Comparison of ENCODE assay signal across 13 cellular contexts in genomic region chr9:22683393-22684075, GRCh38.
DNase-seq lines count a peak whose midpoint lies in the region; ATAC-seq and TF ChIP-seq lines count a peak whose summit lies in the region.
"Had no signal": no experiment of that assay in that cellular context is flagged by ENCODE, and none has a peak within 500 bp of the region (broad histone marks: within the 10 kb centered on the region; RNA-seq: fewer than 3 reads in every experiment).

No MANE protein-coding gene starts in this region.

- no peak overlapping the region for H3K4me2 ChIP-seq in DND-41 (ENCODE audit: insufficient read depth, low read length)
- H3K4me2 ChIP-seq in MM.1S (ENCODE audit: low read depth, low read length) = peak overlapping the region; percentile 60
- no peak overlapping the region for H3K4me2 ChIP-seq in mesendoderm (ENCODE audit: low read length)

- H3K23ac ChIP-seq in mesendoderm (ENCODE audit: low read length) = no peak overlapping the region

- H3K36me3 Mint-ChIP-seq in activated T-helper 17 cell treated with anti-CD3 and anti-CD28 coated beads, Interleukin-2, amount 50 U/mL, for 72 hours (ENCODE audit: low read depth) = no peaks in the 10 kb centered on the region
- H3K36me3 Mint-ChIP-seq: activated CD4-positive, alpha-beta memory T cell treated with anti-CD3 and anti-CD28 coated beads for 36 hours; stimulated activated memory B cell treated with anti-CD40 and anti-IgM and Interleukin-4, amounts not matched to agents 10 μg/mL and 1 μg/mL and 100 μg/mL, for 72 hours had no signal

- no peak overlapping the region for H3K4ac ChIP-seq in mesendoderm (ENCODE audit: low read depth, low read length)

- no peak overlapping the region for H2AK5ac ChIP-seq in mesendoderm (ENCODE audit: low read length)

- H2BK15ac ChIP-seq in mesendoderm (replicated peaks; ENCODE audit: low read depth) = peak overlapping the region; percentile 85

- no peaks in the 10 kb centered on the region for H3K79me1 ChIP-seq in mesendoderm (ENCODE audit: low read length)

- H3K9me3 ChIP-seq in DND-41 (ENCODE audit: insufficient read depth, low read length, severe bottlenecking) (no peaks in the 10 kb centered on the region), MM.1S (replicated peaks; ENCODE audit: insufficient read depth, low read length) (no peaks in the 10 kb centered on the region)
- H3K9me3 ChIP-seq: Peyer's patch, right atrium auricular region had no signal

- no peaks in the 10 kb centered on the region for H3K27me3 ChIP-seq in DND-41 (ENCODE audit: insufficient read depth, low read length, poor library complexity)
- H3K27me3 ChIP-seq in MM.1S (replicated peaks; ENCODE audit: insufficient read depth, low read length) = no peaks in the 10 kb centered on the region
- H3K27me3 ChIP-seq in mesendoderm (ENCODE audit: insufficient read depth, low read length, poor library complexity) = no peaks in the 10 kb centered on the region
- H3K27me3 ChIP-seq: Peyer's patch, right atrium auricular region had no signal

- H3K79me2 ChIP-seq in DND-41 (ENCODE audit: insufficient read depth, low read length) (no peaks in the 10 kb centered on the region), MM.1S (ENCODE audit: low read length) (no peaks in the 10 kb centered on the region), mesendoderm (ENCODE audit: control insufficient read depth, insufficient read depth, low read length) (no peaks in the 10 kb centered on the region)

- H3K4me3 ChIP-seq in DND-41 (ENCODE audit: low read depth in 1 of 2, low read length in 2 of 2) = no peak overlapping the region
- H3K4me3 ChIP-seq in MM.1S (ENCODE audit: low read length) = peak overlapping the region; percentile 42
- no peak overlapping the region for H3K4me3 ChIP-seq in mesendoderm (ENCODE audit: low read length)
- H3K4me3 ChIP-seq: Peyer's patch, right atrium auricular region had no signal

- no peaks in the 10 kb centered on the region for H3K9me3 Mint-ChIP-seq in activated T-helper 17 cell treated with anti-CD3 and anti-CD28 coated beads, Interleukin-2, amount 50 U/mL, for 72 hours
- H3K9me3 Mint-ChIP-seq: stimulated activated memory B cell treated with anti-CD40 and anti-IgM and Interleukin-4, amounts not matched to agents 10 μg/mL and 1 μg/mL and 100 μg/mL, for 72 hours had no signal

- no peak overlapping the region for H2AFZ ChIP-seq in DND-41 (ENCODE audit: low read depth, low read length)
- H2AFZ ChIP-seq in MM.1S (ENCODE audit: low read length) = peak overlapping the region; percentile 23; the same call in 1 of the 2 replicates

- no peak overlapping the region for H2BK120ac ChIP-seq in mesendoderm (ENCODE audit: low read depth, low read length)

- no peak overlapping the region for H2BK5ac ChIP-seq in mesendoderm (ENCODE audit: low read length)

- no CpG with 5 or more reads among the region's 5 CpGs for WGBS in mesendoderm (ENCODE audit: extremely low coverage, insufficient coverage, low lambda C conversion rate)

- H3K27ac Mint-ChIP-seq in activated T-helper 17 cell treated with anti-CD3 and anti-CD28 coated beads, Interleukin-2, amount 50 U/mL, for 72 hours = peak overlapping the region; percentile 10
- H3K27ac Mint-ChIP-seq: activated CD4-positive, alpha-beta memory T cell treated with anti-CD3 and anti-CD28 coated beads for 36 hours; stimulated activated memory B cell treated with anti-CD40 and anti-IgM and Interleukin-4, amounts not matched to agents 10 μg/mL and 1 μg/mL and 100 μg/mL, for 72 hours had no signal

- H3K4me3 Mint-ChIP-seq in activated T-helper 17 cell treated with anti-CD3 and anti-CD28 coated beads, Interleukin-2, amount 50 U/mL, for 72 hours = no peak overlapping the region
- H3K4me3 Mint-ChIP-seq: activated CD4-positive, alpha-beta memory T cell treated with anti-CD3 and anti-CD28 coated beads for 36 hours; stimulated activated memory B cell treated with anti-CD40 and anti-IgM and Interleukin-4, amounts not matched to agents 10 μg/mL and 1 μg/mL and 100 μg/mL, for 72 hours had no signal

- no peak for DNase-seq in DND-41
- DNase-seq in MM.1S = peak; percentile 65
- peak; percentile 71 for DNase-seq in mesendoderm
- no peak for DNase-seq in GM10266 (ENCODE audit: extremely low spot score)
- no peak for DNase-seq in activated CD8-positive, alpha-beta memory T cell treated with anti-CD3 and anti-CD28 coated beads, Interleukin-2, amount 50 U/mL, for 48 hours
- DNase-seq: activated CD4-positive, alpha-beta memory T cell treated with anti-CD3 and anti-CD28 coated beads for 36 hours; GOT3; Peyer's patch had no signal

- H3F3A ChIP-seq in MM.1S (ENCODE audit: insufficient read depth, low read length) = peaks cover 5% of the 10 kb centered on the region; the same call in 1 of the 2 replicates

- H3K9ac ChIP-seq in DND-41 (ENCODE audit: low read depth, low read length) (no peak overlapping the region), MM.1S (ENCODE audit: low read length) (0 out of 2 replicates have a peak overlapping the region, but pooled peaks have one; percentile 13), mesendoderm (ENCODE audit: low read length) (no peak overlapping the region)

- H3K27me3 Mint-ChIP-seq in activated T-helper 17 cell treated with anti-CD3 and anti-CD28 coated beads, Interleukin-2, amount 50 U/mL, for 72 hours = no peaks in the 10 kb centered on the region
- H3K27me3 Mint-ChIP-seq: activated CD4-positive, alpha-beta memory T cell treated with anti-CD3 and anti-CD28 coated beads for 36 hours; stimulated activated memory B cell treated with anti-CD40 and anti-IgM and Interleukin-4, amounts not matched to agents 10 μg/mL and 1 μg/mL and 100 μg/mL, for 72 hours had no signal

- H3K18ac ChIP-seq in mesendoderm (ENCODE audit: low read length) = no peak overlapping the region

- H4K20me1 ChIP-seq in DND-41 (ENCODE audit: insufficient read depth, low read length) = no peaks in the 10 kb centered on the region
- H4K20me1 ChIP-seq in MM.1S (ENCODE audit: insufficient read depth, low read length) = no peaks in the 10 kb centered on the region

- H3K4me1 ChIP-seq in DND-41 (ENCODE audit: insufficient read depth, low read length) (no peaks in the 10 kb centered on the region), MM.1S (ENCODE audit: low read length) (peaks cover 19% of the 10 kb centered on the region), mesendoderm (ENCODE audit: control insufficient read depth, low read depth, low read length) (no peaks in the 10 kb centered on the region)
- H3K4me1 ChIP-seq: Peyer's patch, right atrium auricular region had no signal

- TF ChIP-seq CTCF in DND-41 (IDR thresholded peaks at IDR 0.05; ENCODE audit: borderline replicate concordance, extremely low read depth, low read length, poor library complexity, severe bottlenecking) = no peak
- TF ChIP-seq CTCF in MM.1S (IDR thresholded peaks at IDR 0.05; ENCODE audit: low read length) = no peak
- no peak for TF ChIP-seq CTCF in GM10266 (IDR thresholded peaks at IDR 0.05; ENCODE audit: control insufficient read depth, insufficient read depth, low read depth, missing control alignments)

- no peaks in the 10 kb centered on the region for H3K9me2 ChIP-seq in MM.1S (replicated peaks; ENCODE audit: insufficient read depth, low read length)

- no peak overlapping the region for H3K27ac ChIP-seq in DND-41 (ENCODE audit: low read length)
- H3K27ac ChIP-seq in MM.1S (ENCODE audit: low read length) = peak overlapping the region; percentile 65
- H3K27ac ChIP-seq in mesendoderm (ENCODE audit: low read depth, low read length) = no peak overlapping the region
- H3K27ac ChIP-seq: Peyer's patch, right atrium auricular region had no signal

- no peak overlapping the region for H4K5ac ChIP-seq in mesendoderm (ENCODE audit: low read length)

- H3K36me3 ChIP-seq in DND-41 (ENCODE audit: insufficient read depth, low read length) (no peaks in the 10 kb centered on the region), MM.1S (replicated peaks; ENCODE audit: insufficient read depth, low read length) (no peaks in the 10 kb centered on the region), mesendoderm (ENCODE audit: control insufficient read depth, insufficient read depth, low read length) (no peaks in the 10 kb centered on the region)
- H3K36me3 ChIP-seq: Peyer's patch, right atrium auricular region had no signal

- no peak overlapping the region for H4K8ac ChIP-seq in mesendoderm (ENCODE audit: low read depth, low read length)

- H3K4me1 Mint-ChIP-seq in activated T-helper 17 cell treated with anti-CD3 and anti-CD28 coated beads, Interleukin-2, amount 50 U/mL, for 72 hours = no peaks in the 10 kb centered on the region
- H3K4me1 Mint-ChIP-seq: stimulated activated memory B cell treated with anti-CD40 and anti-IgM and Interleukin-4, amounts not matched to agents 10 μg/mL and 1 μg/mL and 100 μg/mL, for 72 hours had no signal

- H3K56ac ChIP-seq in mesendoderm (ENCODE audit: low read length) = no peak overlapping the region

- ATAC-seq in DND-41 (ENCODE audit: insufficient read depth, low read depth) = peak; percentile 47; the same call in 1 of the 3 replicates
- peak; percentile 85 for ATAC-seq in activated T-helper 17 cell treated with anti-CD3 and anti-CD28 coated beads, Interleukin-2, amount 50 U/mL, for 72 hours (replicated peaks)
- no peak for ATAC-seq in HG03135 (IDR thresholded peaks at IDR 0.05; ENCODE audit: unreplicated experiment)
- ATAC-seq in GM21515 (IDR thresholded peaks at IDR 0.05; ENCODE audit: unreplicated experiment) = no peak
- ATAC-seq: stimulated activated memory B cell treated with anti-CD40 and anti-IgM and Interleukin-4, amounts not matched to agents 10 μg/mL and 1 μg/mL and 100 μg/mL, for 72 hours had no signal

Comparison
In these comparisons a context has a peak if more than half of its experiments do, and no peak if none do; other contexts are left out.
1. ATAC-seq: peak in DND-41 (single experiment) and activated T-helper 17 cell treated with anti-CD3 and anti-CD28 coated beads, Interleukin-2, amount 50 U/mL, for 72 hours (single experiment); none in HG03135 (single experiment) and GM21515 (single experiment).
2. DNase-seq: peak in MM.1S (single experiment) and mesendoderm (single experiment); none in DND-41 (single experiment), GM10266 (single experiment) and activated CD8-positive, alpha-beta memory T cell treated with anti-CD3 and anti-CD28 coated beads, Interleukin-2, amount 50 U/mL, for 48 hours (single experiment).